18 cellular contexts compared by ENCODE assay signal in genomic region chrX:57629438-57629837, GRCh38. TPM values are rescaled to one million over a fixed set of nuclear protein-coding genes. Genes with fewer than 3 reads are reported as not detected.
A peak's percentile ranks its signal among the peaks of the same experiment; 100 is the strongest.
DNase-seq lines count a peak whose midpoint lies in the region; ATAC-seq, FAIRE-seq and TF ChIP-seq lines count a peak whose summit lies in the region.
"Not testable (repeated sequence)": the region's sequence is repeated elsewhere in the genome, so short reads cannot be mapped to it uniquely, and the experiment has no call there.
"Had no signal": no experiment of that assay in that cellular context is flagged by ENCODE, and none has a peak within 500 bp of the region (broad histone marks: within the 10 kb centered on the region; RNA-seq: fewer than 3 reads in every experiment).

No MANE protein-coding gene starts in this region.

- TF ChIP-seq EP300 in HepG2 (IDR thresholded peaks at IDR 0.05; ENCODE audit: low read depth in 2 of 2, low read length in 2 of 2); HepG2 (CRISPR knock-in tag; IDR thresholded peaks at IDR 0.05; ENCODE audit: borderline replicate concordance): not testable (repeated sequence)

- POLR2A ChIA-PET in HepG2 (lab: Yijun Ruan, JAX): not testable (repeated sequence)

- H3K27me3 ChIP-seq in HepG2 (ENCODE audit: control insufficient read depth in 1 of 2, insufficient read depth in 2 of 2, low read length in 2 of 2): not testable (repeated sequence)

- not testable (repeated sequence) for H3K27ac Mint-ChIP-seq in chondrocyte (ENCODE audit: unreplicated experiment)

- H3K4me1 ChIP-seq in HepG2 (ENCODE audit: insufficient read depth, low read length): not testable (repeated sequence)

- H3K79me2 ChIP-seq in HepG2 (ENCODE audit: insufficient read depth, low read length): not testable (repeated sequence)

- peaks cover 50% of the 10 kb centered on the region for H3K9me3 Mint-ChIP-seq in chondrocyte (ENCODE audit: low read depth)

- TF ChIP-seq CTCF in chondrocyte (IDR thresholded peaks at IDR 0.05); HepG2 (CRISPR knock-in tag; IDR thresholded peaks at IDR 0.05): not testable (repeated sequence)

- intact Hi-C loops in HepG2 (cut with micrococcal nuclease; ENCODE audit: unreplicated experiment); posterior vena cava (cut with DNase I): not testable (repeated sequence)

- DNase-seq in chondrocyte (ENCODE audit: low spot score) (peak; percentile 64), posterior vena cava (ENCODE audit: low spot score) (peak; percentile 58)
- not testable (repeated sequence) for DNase-seq in HepG2 (ENCODE audit: low spot score)

- H3K36me3 ChIP-seq in HepG2 (replicated peaks in 1 of 2; ENCODE audit: control insufficient read depth in 1 of 2, insufficient read depth in 2 of 2, low read length in 2 of 2): not testable (repeated sequence)

- 100% methylated on average over 9 of the region's 20 CpGs for WGBS in HepG2 (ENCODE audit: low lambda C conversion rate)

- not testable (repeated sequence) for H3K4me2 ChIP-seq in HepG2 (ENCODE audit: low read depth, low read length)

- H4K20me1 ChIP-seq in HepG2 (ENCODE audit: insufficient read depth, low read length): not testable (repeated sequence)

- peaks cover 14% of the 10 kb centered on the region for H3K36me3 Mint-ChIP-seq in chondrocyte (ENCODE audit: low read depth)

- in situ Hi-C loops in HepG2 (cut with HindIII; ENCODE audit: extremely low pct_ligation_motif_present, low pct_unique_long_range_greater_than_20kb): not testable (repeated sequence)

- H3K4me3 ChIP-seq in HepG2 (replicated peaks in 1 of 3; ENCODE audit: insufficient read depth in 1 of 3, low read depth in 2 of 3, low read length in 3 of 3): not testable (repeated sequence)

- not testable (repeated sequence) for ATAC-seq in HepG2

- not testable (repeated sequence) for FAIRE-seq in HepG2 (lab: Jason Lieb, UNC)

- not testable (repeated sequence) for H3K27me3 Mint-ChIP-seq in chondrocyte (ENCODE audit: low read depth)

- not testable (repeated sequence) for H3K9ac ChIP-seq in HepG2 (ENCODE audit: insufficient read depth, low read depth, low read length)

- TF ChIP-seq RAD21 in HepG2 (CRISPR knock-in tag; IDR thresholded peaks at IDR 0.05): not testable (repeated sequence)

- H2AFZ ChIP-seq in HepG2 (ENCODE audit: low read length): not testable (repeated sequence)

- H3K4me3 Mint-ChIP-seq in chondrocyte (ENCODE audit: unreplicated experiment): not testable (repeated sequence)

- not testable (repeated sequence) for H3K4me1 Mint-ChIP-seq in chondrocyte (ENCODE audit: low read depth)

- not testable (repeated sequence) for H3K9me3 ChIP-seq in HepG2 (ENCODE audit: low read length)

- H3K27ac ChIP-seq in HepG2 (ENCODE audit: extremely low read length, insufficient read depth, low read length): not testable (repeated sequence)

- BruUV-seq in HepG2 (replicated peaks; lab: Mats Ljungman, UMichigan): not testable (repeated sequence)

- TF ChIP-seq POLR2A in HepG2 (IDR thresholded peaks at IDR 0.05; ENCODE audit: insufficient read depth in 1 of 2, low read depth in 2 of 2, low read length in 2 of 2): not testable (repeated sequence)

- CTCF ChIA-PET in HepG2 (lab: Yijun Ruan, JAX; ENCODE audit: low intra/inter-chr PET ratio, low total read pairs): not testable (repeated sequence)

TF ChIP-seq in HepG2, 621 proteins besides CTCF, POLR2A, EP300 and RAD21:
- TF ChIP-seq, protein P1, sequence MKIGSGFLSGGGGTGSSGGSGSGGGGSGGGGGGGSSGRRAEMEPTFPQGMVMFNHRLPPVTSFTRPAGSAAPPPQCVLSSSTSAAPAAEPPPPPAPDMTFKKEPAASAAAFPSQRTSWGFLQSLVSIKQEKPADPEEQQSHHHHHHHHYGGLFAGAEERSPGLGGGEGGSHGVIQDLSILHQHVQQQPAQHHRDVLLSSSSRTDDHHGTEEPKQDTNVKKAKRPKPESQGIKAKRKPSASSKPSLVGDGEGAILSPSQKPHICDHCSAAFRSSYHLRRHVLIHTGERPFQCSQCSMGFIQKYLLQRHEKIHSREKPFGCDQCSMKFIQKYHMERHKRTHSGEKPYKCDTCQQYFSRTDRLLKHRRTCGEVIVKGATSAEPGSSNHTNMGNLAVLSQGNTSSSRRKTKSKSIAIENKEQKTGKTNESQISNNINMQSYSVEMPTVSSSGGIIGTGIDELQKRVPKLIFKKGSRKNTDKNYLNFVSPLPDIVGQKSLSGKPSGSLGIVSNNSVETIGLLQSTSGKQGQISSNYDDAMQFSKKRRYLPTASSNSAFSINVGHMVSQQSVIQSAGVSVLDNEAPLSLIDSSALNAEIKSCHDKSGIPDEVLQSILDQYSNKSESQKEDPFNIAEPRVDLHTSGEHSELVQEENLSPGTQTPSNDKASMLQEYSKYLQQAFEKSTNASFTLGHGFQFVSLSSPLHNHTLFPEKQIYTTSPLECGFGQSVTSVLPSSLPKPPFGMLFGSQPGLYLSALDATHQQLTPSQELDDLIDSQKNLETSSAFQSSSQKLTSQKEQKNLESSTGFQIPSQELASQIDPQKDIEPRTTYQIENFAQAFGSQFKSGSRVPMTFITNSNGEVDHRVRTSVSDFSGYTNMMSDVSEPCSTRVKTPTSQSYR (CRISPR knock-in tag; IDR thresholded peaks at IDR 0.05; ENCODE audit: borderline replicate concordance): peak; percentile 22; the same call in 1 of the 2 replicates

RNA-seq across cellular contexts. Expression of gene ZXDB, which starts 37.6 kb away (rescaled TPM):
- total RNA-seq in chondrocyte (7.3 to 9.5 TPM (median 9.3 TPM) in 3 replicates), HepG2 (2016; rRNA removed; fragmentation: Illumina TruSeq; extraction: Trizol) (4.5 and 6.8 TPM in 2 replicates), posterior vena cava (1 to 10 TPM; 6.8 to 7.8 TPM)
- 0.51 and 0.53 TPM in 2 replicates for total RNA-seq in HepG2 (2016; cell fraction: cytosol; rRNA removed; fragmentation: Illumina TruSeq; extraction: Trizol; ENCODE audit: low read depth)
- 4.6 and 5.5 TPM in 2 replicates for total RNA-seq in HepG2 (2016; cell fraction: insoluble cytoplasmic fraction; rRNA removed; fragmentation: Illumina TruSeq; extraction: Trizol)
- total RNA-seq in HepG2 (2016; cell fraction: membrane; rRNA removed; fragmentation: Illumina TruSeq; extraction: Trizol): 2.7 and 3.1 TPM in 2 replicates
- 6.4 and 6.5 TPM in 2 replicates for total RNA-seq in HepG2 (2016; cell fraction: nucleus; rRNA removed; fragmentation: Illumina TruSeq; extraction: Trizol)
- 7.5 and 9.0 TPM in 2 replicates for polyA plus RNA-seq in HepG2 (2011; rRNA removed)
- polyA plus RNA-seq in HepG2 (2011; cell fraction: cytosol; rRNA removed): 5.0 and 6.8 TPM in 2 replicates
- 4.9 and 6.0 TPM in 2 replicates for polyA plus RNA-seq in HepG2 (2011; cell fraction: nucleus; rRNA removed)
- polyA plus RNA-seq in HepG2 (2012): 4.4 and 5.9 TPM in 2 replicates
- 0.22 and 0.31 TPM in 2 replicates for polyA plus RNA-seq in HepG2 (2016; cell fraction: cytosol; fragmentation: Illumina TruSeq; extraction: Trizol; ENCODE audit: low read depth)
- polyA plus RNA-seq in HepG2 (2016; cell fraction: insoluble cytoplasmic fraction; fragmentation: Illumina TruSeq; extraction: Trizol; ENCODE audit: low read depth): 6.3 and 6.4 TPM in 2 replicates
- 1.6 TPM in 2 replicates for polyA plus RNA-seq in HepG2 (2016; cell fraction: membrane; fragmentation: Illumina TruSeq; extraction: Trizol; ENCODE audit: low read depth)
- 5.8 and 6.2 TPM in 2 replicates for polyA plus RNA-seq in HepG2 (2016; cell fraction: nucleus; fragmentation: Illumina TruSeq; extraction: Trizol; ENCODE audit: insufficient read depth, low read depth)
- 20.2 and 86.4 TPM in 2 replicates for polyA minus RNA-seq in HepG2 (2011; rRNA and poly(A)+ RNA removed; ENCODE audit: low replicate concordance)
- polyA minus RNA-seq in HepG2 (2011; cell fraction: cytosol; rRNA and poly(A)+ RNA removed): 12.5 and 13.5 TPM in 2 replicates
- polyA minus RNA-seq in HepG2 (2011; cell fraction: nucleus; rRNA and poly(A)+ RNA removed): 16.1 and 18.0 TPM in 2 replicates

RNA-seq across cellular contexts. Expression of gene NLRP2B, which starts 50.6 kb away (rescaled TPM):
- total RNA-seq in chondrocyte (not detected in 3 replicates), HepG2 (2016; rRNA removed; fragmentation: Illumina TruSeq; extraction: Trizol) (not detected in 2 replicates), posterior vena cava (not detected)
- not detected in 2 replicates for total RNA-seq in HepG2 (2016; cell fraction: cytosol; rRNA removed; fragmentation: Illumina TruSeq; extraction: Trizol; ENCODE audit: low read depth)
- total RNA-seq in HepG2 (2016; cell fraction: insoluble cytoplasmic fraction; rRNA removed; fragmentation: Illumina TruSeq; extraction: Trizol): not detected in 2 replicates
- not detected in 2 replicates for total RNA-seq in HepG2 (2016; cell fraction: membrane; rRNA removed; fragmentation: Illumina TruSeq; extraction: Trizol)
- not detected in 2 replicates for total RNA-seq in HepG2 (2016; cell fraction: nucleus; rRNA removed; fragmentation: Illumina TruSeq; extraction: Trizol)
- not detected in 2 replicates for polyA plus RNA-seq in HepG2 (2011; rRNA removed)
- polyA plus RNA-seq in HepG2 (2011; cell fraction: cytosol; rRNA removed): not detected in 2 replicates
- not detected in 2 replicates for polyA plus RNA-seq in HepG2 (2011; cell fraction: nucleus; rRNA removed)
- polyA plus RNA-seq in HepG2 (2012): not detected in 2 replicates
- not detected in 2 replicates for polyA plus RNA-seq in HepG2 (2016; cell fraction: cytosol; fragmentation: Illumina TruSeq; extraction: Trizol; ENCODE audit: low read depth)
- polyA plus RNA-seq in HepG2 (2016; cell fraction: insoluble cytoplasmic fraction; fragmentation: Illumina TruSeq; extraction: Trizol; ENCODE audit: low read depth): not detected in 2 replicates
- not detected in 2 replicates for polyA plus RNA-seq in HepG2 (2016; cell fraction: membrane; fragmentation: Illumina TruSeq; extraction: Trizol; ENCODE audit: low read depth)
- polyA plus RNA-seq in HepG2 (2016; cell fraction: nucleus; fragmentation: Illumina TruSeq; extraction: Trizol; ENCODE audit: insufficient read depth, low read depth): not detected in 2 replicates
- not detected in 2 replicates for polyA minus RNA-seq in HepG2 (2011; rRNA and poly(A)+ RNA removed; ENCODE audit: low replicate concordance)
- polyA minus RNA-seq in HepG2 (2011; cell fraction: cytosol; rRNA and poly(A)+ RNA removed): not detected in 2 replicates
- not detected in 2 replicates for polyA minus RNA-seq in HepG2 (2011; cell fraction: nucleus; rRNA and poly(A)+ RNA removed)
- total RNA-seq: A172; A673; B cell; Caco-2; Calu3; CD4-positive, alpha-beta memory T cell; CD4-positive, alpha-beta T cell; CD4-positive, CD25-positive, alpha-beta regulatory T cell; CD8-positive, alpha-beta memory T cell; CD8-positive, alpha-beta T cell; Daoy had no signal
- polyA plus RNA-seq: A549; AG04450; BJ; CD14-positive monocyte; CD4-positive, alpha-beta memory T cell; CD4-positive, CD25-positive, alpha-beta regulatory T cell; CD8-positive, alpha-beta memory T cell had no signal
